ENCODE assay signal across 8 cellular contexts in genomic region chr1:55215194-55216021, GRCh38. TPM values are rescaled to one million over a fixed set of nuclear protein-coding genes. Genes with fewer than 3 reads are reported as not detected.
DNase-seq lines count a peak whose midpoint lies in the region; ATAC-seq and TF ChIP-seq lines count a peak whose summit lies in the region.

Gene USP24, minus strand, starts transcription at chr1:55215364. Its CDS starts 251 bp downstream, at chr1:55215113.

- TF ChIP-seq CTCF in GM06990 (IDR thresholded peaks at IDR 0.05; ENCODE audit: insufficient read depth, low read length, poor library complexity, severe bottlenecking) (no peak), parathyroid adenoma (IDR thresholded peaks at IDR 0.05) (no peak), tibial nerve (IDR thresholded peaks at IDR 0.05) (peak in 1 of 5 experiments; percentile 24)

- H3K27ac Mint-ChIP-seq in activated naive CD8-positive, alpha-beta T cell treated with anti-CD3 and anti-CD28 coated beads, Interleukin-2, amount 10 ng/mL, durations not matched to agents 7 days and 5 days: peak within 1 kb of the TSS; percentile 97

- H3K4me1 Mint-ChIP-seq in activated naive CD8-positive, alpha-beta T cell treated with anti-CD3 and anti-CD28 coated beads, Interleukin-2, amount 10 ng/mL, durations not matched to agents 7 days and 5 days: peaks cover 53% of the 10 kb centered on the region

- H3K79me2 ChIP-seq in parathyroid adenoma: peaks cover 4% of the 10 kb centered on the region

- H3K27me3 Mint-ChIP-seq in activated naive CD8-positive, alpha-beta T cell treated with anti-CD3 and anti-CD28 coated beads, Interleukin-2, amount 10 ng/mL, durations not matched to agents 7 days and 5 days: no peaks in the 10 kb centered on the region

- TF ChIP-seq POLR2A in tibial nerve (IDR thresholded peaks at IDR 0.05): peak; percentile 79 to 89

- peak in 1 of 2 donors; percentile 92 for TF ChIP-seq EP300 in tibial nerve (IDR thresholded peaks at IDR 0.05)

- H3K9me3 ChIP-seq in HAP-1 (no peaks in the 10 kb centered on the region), MG63 (no peaks in the 10 kb centered on the region), parathyroid adenoma (ENCODE audit: control insufficient read depth, low read length) (no peaks in the 10 kb centered on the region), tibial nerve (no peaks in the 10 kb centered on the region)

- H3K27ac ChIP-seq in parathyroid adenoma (peak within 1 kb of the TSS; percentile 80), tibial nerve (peak within 1 kb of the TSS; percentile 85 to 98 (median 95))

- H3K27me3 ChIP-seq in GM06990 (replicated peaks; ENCODE audit: control insufficient read depth, insufficient read depth, low read length) (no peaks in the 10 kb centered on the region), HAP-1 (ENCODE audit: low read depth) (no peaks in the 10 kb centered on the region), MG63 (no peaks in the 10 kb centered on the region), parathyroid adenoma (ENCODE audit: control insufficient read depth, insufficient read depth, low read length) (no peaks in the 10 kb centered on the region), tibial nerve (no peaks in the 10 kb centered on the region)

- peak within 1 kb of the TSS; percentile 98 for H3K4me2 ChIP-seq in parathyroid adenoma (ENCODE audit: low read length)

- peaks cover 28% of the 10 kb centered on the region for H3K4me1 ChIP-seq in HAP-1
- peaks cover 5% of the 10 kb centered on the region for H3K4me1 ChIP-seq in parathyroid adenoma
- H3K4me1 ChIP-seq in tibial nerve: peaks cover 0 to 60% (median 33%) of the 10 kb centered on the region in 4 donors

- no peaks in the 10 kb centered on the region for H3K9me3 Mint-ChIP-seq in activated naive CD8-positive, alpha-beta T cell treated with anti-CD3 and anti-CD28 coated beads, Interleukin-2, amount 10 ng/mL, durations not matched to agents 7 days and 5 days

- DNase-seq in GM06990 (ENCODE audit: extremely low read depth, insufficient read length) (peak; percentile 90), HAP-1 (ENCODE audit: low spot score in 2 of 2) (peak; percentile 63 to 84), MG63 (peak; percentile 77), SW480 (ENCODE audit: low spot score) (peak; percentile 65), Right ventricle myocardium superior (peak; percentile 88), tibial nerve (ENCODE audit: low spot score in 2 of 2) (peak; percentile 48 to 53)
- DNase-seq in activated naive CD8-positive, alpha-beta T cell treated with anti-CD3 and anti-CD28 coated beads, Interleukin-2, amount 10 ng/mL, durations not matched to agents 7 days and 5 days: peak; percentile 89

- peak within 1 kb of the TSS; percentile 67 for H3K9ac ChIP-seq in parathyroid adenoma

- H3K36me3 Mint-ChIP-seq in activated naive CD8-positive, alpha-beta T cell treated with anti-CD3 and anti-CD28 coated beads, Interleukin-2, amount 10 ng/mL, durations not matched to agents 7 days and 5 days: peaks cover 3% of the 10 kb centered on the region

- 0% methylated on average over 56 to 76 of the region's 96 CpGs for WGBS in tibial nerve, 2 donors

- ATAC-seq in activated naive CD8-positive, alpha-beta T cell treated with anti-CD3 and anti-CD28 coated beads, Interleukin-2, amount 10 ng/mL, durations not matched to agents 7 days and 5 days (ENCODE audit: low read depth): peak; percentile 86
- peak; percentile 96 for ATAC-seq in Right ventricle myocardium superior (ENCODE audit: poor library complexity)

- intact Hi-C loops in Right ventricle myocardium superior (cut with DNase I): loop anchor here (10.0 kb wide), 1 partner anchor 59 kb away; no protein-coding TSS in a partner anchor

- H3K4me3 ChIP-seq in GM06990 (replicated peaks; ENCODE audit: low read depth, low read length) (peak within 1 kb of the TSS; percentile 93), HAP-1 (peak within 1 kb of the TSS; percentile 67), MG63 (peak within 1 kb of the TSS; percentile 86), parathyroid adenoma (ENCODE audit: low read depth, low read length) (peak within 1 kb of the TSS; percentile 87), tibial nerve (peak within 1 kb of the TSS; percentile 43 to 96 (median 74))

- POLR2A ChIA-PET in activated naive CD8-positive, alpha-beta T cell treated with anti-CD3 and anti-CD28 coated beads, Interleukin-2, amount 10 ng/mL, durations not matched to agents 7 days and 5 days (lab: Charles Lee): interaction anchor here (0.6 to 2.7 kb wide), 8 partner anchors 10 to 76 kb away, joined by 3 to 10 read pairs (median 5); no protein-coding TSS in a partner anchor

- no peaks in the 10 kb centered on the region for H3K36me3 ChIP-seq in GM06990 (ENCODE audit: control insufficient read depth, insufficient read depth, low read length)
- no peaks in the 10 kb centered on the region for H3K36me3 ChIP-seq in HAP-1 (replicated peaks)
- no peaks in the 10 kb centered on the region; the same call in 1 of the 2 replicates for H3K36me3 ChIP-seq in MG63
- H3K36me3 ChIP-seq in parathyroid adenoma (ENCODE audit: control insufficient read depth, insufficient read depth, low read length): no peaks in the 10 kb centered on the region
- no peaks in the 10 kb centered on the region for H3K36me3 ChIP-seq in tibial nerve

- peak within 1 kb of the TSS; percentile 88 for H2AFZ ChIP-seq in parathyroid adenoma

- in situ Hi-C loops in HAP-1 (cut with MboI; ENCODE audit: low sequenced_read_pairs): no loop called here

- peak within 1 kb of the TSS; percentile 91 for H3K4me3 Mint-ChIP-seq in activated naive CD8-positive, alpha-beta T cell treated with anti-CD3 and anti-CD28 coated beads, Interleukin-2, amount 10 ng/mL, durations not matched to agents 7 days and 5 days

RNA-seq across cellular contexts. Expression of gene USP24, which starts in this region (rescaled TPM):
- 9.9 and 12.3 TPM in 2 replicates for total RNA-seq in MG63 (2014; rRNA removed; shearing (Covaris generic); ENCODE audit: low replicate concordance)
- 10 to 100 TPM; 53.8 to 63.7 TPM for total RNA-seq in activated naive CD8-positive, alpha-beta T cell treated with anti-CD3 and anti-CD28 coated beads, Interleukin-2, amount 10 ng/mL, durations not matched to agents 7 days and 5 days
- total RNA-seq in Right ventricle myocardium superior (32.9 TPM), tibial nerve (10 to 100 TPM; 46.8 to 63.8 (median 55.7) TPM)

Comparison
In these comparisons a context has a peak if more than half of its experiments do, and no peak if none do; other contexts are left out.
1. Peak in every context shown above with its lines: DNase-seq, ATAC-seq, H3K4me3 ChIP-seq and H3K27ac ChIP-seq.